22 cellular contexts compared by ENCODE assay signal in genomic region chr1:201269241-201269640, GRCh38. TPM values are rescaled to one million over a fixed set of nuclear protein-coding genes. Genes with fewer than 3 reads are reported as not detected.
DNase-seq lines count a peak whose midpoint lies in the region; ATAC-seq and TF ChIP-seq lines count a peak whose summit lies in the region.
"Had no signal": no experiment of that assay in that cellular context is flagged by ENCODE, and none has a peak within 500 bp of the region (broad histone marks: within the 10 kb centered on the region; RNA-seq: fewer than 3 reads in every experiment).

No MANE protein-coding gene starts in this region.

- POLR2A ChIA-PET in RWPE1 (lab: Yijun Ruan, JAX; ENCODE audit: low non-redundant PET) = interaction anchor here (2.1 kb wide), 1 partner anchor 14 kb away, joined by 6 read pairs; the partner anchor contains the start of gene PKP1

- no peaks in the 10 kb centered on the region for H3K36me3 ChIP-seq in suprapubic skin
- H3K36me3 ChIP-seq: cardiac muscle cell, gastrocnemius medialis, right atrium auricular region had no signal

- H3K27ac Mint-ChIP-seq in chondrocyte (ENCODE audit: unreplicated experiment) = peak overlapping the region; percentile 90
- H3K27ac Mint-ChIP-seq: CD8-positive, alpha-beta T cell; WTC11 had no signal

- no peaks in the 10 kb centered on the region for H3K9me3 ChIP-seq in suprapubic skin
- H3K9me3 ChIP-seq: gastrocnemius medialis, right atrium auricular region, testis had no signal

- no peak for TF ChIP-seq EP300 in suprapubic skin (IDR thresholded peaks at IDR 0.05)

- intact Hi-C loops in lower leg skin (cut with DNase I; ENCODE audit: low total_unique reads) = no loop called here

- H3K36me3 Mint-ChIP-seq in chondrocyte (ENCODE audit: low read depth) = no peaks in the 10 kb centered on the region
- H3K36me3 Mint-ChIP-seq: CD8-positive, alpha-beta T cell; WTC11 had no signal

- no peaks in the 10 kb centered on the region for H3K9me3 Mint-ChIP-seq in chondrocyte (ENCODE audit: low read depth)
- H3K9me3 Mint-ChIP-seq: CD8-positive, alpha-beta T cell; WTC11 had no signal

- peaks cover 61% of the 10 kb centered on the region for H3K4me1 Mint-ChIP-seq in chondrocyte (ENCODE audit: low read depth)

- CTCF ChIA-PET in RWPE1 (lab: Yijun Ruan, JAX) = interaction anchor here (0.6 to 1.6 kb wide), 6 partner anchors 10 to 79 kb away, joined by 3 to 7 read pairs (median 4); partner anchors contain the start of gene PKP1

- H3K4me3 ChIP-seq in lower leg skin (ENCODE audit: low read depth, poor library complexity, severe bottlenecking) (no peak overlapping the region), suprapubic skin (no peak overlapping the region)
- H3K4me3 ChIP-seq: cardiac muscle cell, dorsolateral prefrontal cortex, gastrocnemius medialis, right atrium auricular region, SK-N-MC, testis had no signal

- ATAC-seq in HG02840 (IDR thresholded peaks at IDR 0.05; ENCODE audit: low FRiP score, unreplicated experiment) = no peak
- ATAC-seq: CD8-positive, alpha-beta T cell; WTC11 had no signal

- H3K27ac ChIP-seq in RWPE1 = peak overlapping the region; percentile 86
- peak overlapping the region; percentile 59 for H3K27ac ChIP-seq in suprapubic skin
- H3K27ac ChIP-seq: cardiac muscle cell, gastrocnemius medialis, right atrium auricular region, SK-N-MC, testis had no signal

- 51 to 76% methylated on average over 7 of the region's 7 CpGs for WGBS in lower leg skin, 2 donors
- WGBS in suprapubic skin = 65% methylated on average over 7 of the region's 7 CpGs

- H3K27me3 Mint-ChIP-seq in chondrocyte (ENCODE audit: low read depth) = no peaks in the 10 kb centered on the region

- H3K4me3 Mint-ChIP-seq in chondrocyte (ENCODE audit: unreplicated experiment) = no peak overlapping the region
- H3K4me3 Mint-ChIP-seq: CD8-positive, alpha-beta T cell; WTC11 had no signal

- DNase-seq in RWPE1 (ENCODE audit: low spot score) (no peak), chondrocyte (ENCODE audit: low spot score) (no peak), lower leg skin (ENCODE audit: low spot score in 2 of 2) (peak; percentile 27 to 37), suprapubic skin (ENCODE audit: low spot score in 2 of 2) (peak; percentile 34 to 38), NCI-H2029 treated with DMSO at 0.1 percent for 48 hours (lab: John Stamatoyannopoulos, UW) (no peak), DMS114 treated with DMSO at 0.1 percent for 48 hours (lab: John Stamatoyannopoulos, UW; ENCODE audit: unreplicated experiment) (no peak)
- DNase-seq: activated CD4-positive, alpha-beta T cell treated with anti-CD3 and anti-CD28 coated beads, Interleukin-2, amount 50 U/mL, for 48 hours; AML-193; CD8-positive, alpha-beta T cell; erythroblast; gastrocnemius medialis; GF-D8; H7; NCI-H2107; testis had no signal

- TF ChIP-seq POLR2A in lower leg skin (IDR thresholded peaks at IDR 0.05) = no peak
- no peak for TF ChIP-seq POLR2A in suprapubic skin (IDR thresholded peaks at IDR 0.05)

- no peak for TF ChIP-seq CTCF in RWPE1 (conservative IDR thresholded peaks at IDR 0.05; ENCODE audit: low read depth)
- TF ChIP-seq CTCF in chondrocyte (IDR thresholded peaks at IDR 0.05) = no peak
- no peak for TF ChIP-seq CTCF in lower leg skin (IDR thresholded peaks at IDR 0.05)
- TF ChIP-seq CTCF in suprapubic skin (IDR thresholded peaks at IDR 0.05) = no peak

- no peaks in the 10 kb centered on the region for H3K27me3 ChIP-seq in suprapubic skin
- H3K27me3 ChIP-seq: right atrium auricular region, testis had no signal

- H3K4me1 ChIP-seq in suprapubic skin = peaks cover 46% of the 10 kb centered on the region
- H3K4me1 ChIP-seq: gastrocnemius medialis, testis had no signal

RNA-seq across cellular contexts. Expression of gene PKP1, which starts 14.1 kb away (rescaled TPM):
- total RNA-seq in chondrocyte (0.07 to 4.1 TPM (median 4.0 TPM) in 3 replicates), lower leg skin (1,000 to 10,000 TPM in 1 of 4 donors, 100 to 1,000 TPM in 3; 928 to 1,274 (median 961) TPM), suprapubic skin (1,000 to 10,000 TPM in 3 of 4 donors, 100 to 1,000 TPM in 1; 888 to 1,187 (median 1,096) TPM)
- total RNA-seq: CD8-positive, alpha-beta T cell; H7; lung microvascular endothelial cell had no signal

Comparison
In these comparisons a context has a peak if more than half of its experiments do, and no peak if none do; other contexts are left out.
1. DNase-seq: peak in lower leg skin (2 of 2) and suprapubic skin (2 of 2); none in RWPE1 (single experiment), chondrocyte (single experiment), NCI-H2029 treated with DMSO at 0.1 percent for 48 hours (single experiment) and DMS114 treated with DMSO at 0.1 percent for 48 hours (single experiment).
2. RNA of gene PKP1, which starts 14.1 kb away (total RNA-seq): 888 to 1,187 TPM in suprapubic skin and 928 to 1,274 TPM in lower leg skin; 0.07 to 4.1 TPM in chondrocyte; every median in the first group is over 100 times any median in the second.